ENCODE assay signal across 1 cellular context in the genomic region with DNA sequence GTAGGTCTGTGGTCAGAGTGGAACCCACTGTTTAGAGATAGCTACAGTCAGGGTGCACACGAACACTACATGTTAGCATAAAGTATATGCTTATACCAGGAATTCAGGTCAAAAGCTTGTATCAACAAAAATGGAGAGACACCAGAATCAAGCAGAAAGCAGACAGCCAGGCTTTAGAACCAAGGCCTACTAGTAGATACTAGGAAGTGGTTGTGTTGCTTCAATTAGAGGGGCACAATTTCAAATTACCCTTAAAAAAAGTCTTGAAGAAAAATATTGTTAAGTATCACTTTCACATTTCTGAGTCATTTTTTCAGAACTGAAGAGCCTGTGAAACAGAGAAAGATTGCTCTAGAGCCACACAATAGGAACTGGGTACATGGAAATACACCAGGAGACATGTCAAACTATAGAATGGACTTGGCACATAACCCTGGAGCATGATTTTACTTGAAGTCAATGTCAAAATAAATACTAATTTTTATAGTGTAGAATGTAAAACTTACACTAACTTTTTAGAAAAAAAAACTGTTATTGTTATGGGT.
TF ChIP-seq lines count a peak whose summit lies in the region.

No MANE protein-coding gene starts in this region.

TF ChIP-seq in GM12878, 131 proteins besides CTCF, POLR2A, EP300 and RAD21 (continued from another document):
- TF ChIP-seq MTA2 (IDR thresholded peaks at IDR 0.05; ENCODE audit: low read depth) (peak; percentile 34; the same call in 1 of the 2 replicates), IKZF2 (IDR thresholded peaks at IDR 0.05) (peak; percentile 34 to 42; a peak in 1 of 4 replicates)
TF ChIP-seq in GM12878: peak in this region for 3.
